In genomic region chr19:41439441-41440222, GRCh38 we compare ENCODE assay signal across 8 cellular contexts. TPM values are rescaled to one million over a fixed set of nuclear protein-coding genes. Genes with fewer than 3 reads are reported as not detected.
A peak's percentile ranks its signal among the peaks of the same experiment; 100 is the strongest.
DNase-seq lines count a peak whose midpoint lies in the region; ATAC-seq and TF ChIP-seq lines count a peak whose summit lies in the region.

Gene DMAC2, minus strand, starts transcription at chr19:41439912. Its CDS starts 13 bp downstream, at chr19:41439899.

- H3K4me1 ChIP-seq in GM23338 (ENCODE audit: insufficient read depth), result peaks cover 8% of the 10 kb centered on the region

- H3K9me2 ChIP-seq in GM23338 (ENCODE audit: insufficient read depth), result no peaks in the 10 kb centered on the region

- H3K4me3 ChIP-seq in GM23338, result peak within 1 kb of the TSS; percentile 63

- no peaks in the 10 kb centered on the region; the same call in 1 of the 2 replicates for H4K20me1 ChIP-seq in GM23338 (replicated peaks; ENCODE audit: insufficient read depth)

- H3K27ac ChIP-seq in GM23338 (ENCODE audit: low read depth), result peak within 1 kb of the TSS; percentile 65

- ATAC-seq in GM23338, result peak; percentile 98
- peak; percentile 99 for ATAC-seq in natural killer cell

- H3K27ac Mint-ChIP-seq in GM23338, result peak within 1 kb of the TSS; percentile 61; the same call in 1 of the 2 replicates
- no peak within 1 kb of the TSS for H3K27ac Mint-ChIP-seq in activated T-helper 1 cell treated with anti-CD3 and anti-CD28 coated beads, Interleukin-12 subunit alpha, Interleukin-12 subunit beta, Interleukin-2, Interleukin-4 antibody, amounts not matched to agents 30 ng/mL and 10 ng/mL and 1 ng/mL, durations not matched to agents 14 hours and 24 hours and 36 hours
- no peak within 1 kb of the TSS for H3K27ac Mint-ChIP-seq in natural killer cell

- intact Hi-C loops in activated T-helper 1 cell treated with anti-CD3 and anti-CD28 coated beads, Interleukin-12 subunit alpha, Interleukin-12 subunit beta, Interleukin-2, Interleukin-4 antibody, amounts not matched to agents 30 ng/mL and 10 ng/mL and 1 ng/mL, durations not matched to agents 14 hours and 24 hours and 36 hours (cut with micrococcal nuclease), result loop anchor here (1.0 to 10.0 kb wide), 9 partner anchors 10 to 688 kb away; partner anchors contain the start of genes B9D2, BCKDHA, EXOSC5 and SNRPA
- intact Hi-C loops in natural killer cell (cut with micrococcal nuclease), result loop anchor here (1.0 kb wide), 1 partner anchor 42 kb away; the partner anchor contains the start of genes BCKDHA and EXOSC5

- H3K79me2 ChIP-seq in GM23338 (replicated peaks; ENCODE audit: insufficient read depth), result peaks cover 9% of the 10 kb centered on the region

- no peaks in the 10 kb centered on the region for H3K36me3 ChIP-seq in GM23338 (ENCODE audit: insufficient read depth)

- no peaks in the 10 kb centered on the region for H3F3A ChIP-seq in GM23338 (replicated peaks; ENCODE audit: low read depth)

- no peak within 1 kb of the TSS; the same call in 2 of the 3 replicates for H3K4me3 Mint-ChIP-seq in GM23338
- no peak within 1 kb of the TSS for H3K4me3 Mint-ChIP-seq in activated T-helper 1 cell treated with anti-CD3 and anti-CD28 coated beads, Interleukin-12 subunit alpha, Interleukin-12 subunit beta, Interleukin-2, Interleukin-4 antibody, amounts not matched to agents 30 ng/mL and 10 ng/mL and 1 ng/mL, durations not matched to agents 14 hours and 24 hours and 36 hours
- H3K4me3 Mint-ChIP-seq in natural killer cell, result no peak within 1 kb of the TSS

- H3K4me1 Mint-ChIP-seq in GM23338 (peaks cover 18% of the 10 kb centered on the region), natural killer cell (peaks cover 5% of the 10 kb centered on the region in 2 donors)
- H3K4me1 Mint-ChIP-seq in activated T-helper 1 cell treated with anti-CD3 and anti-CD28 coated beads, Interleukin-12 subunit alpha, Interleukin-12 subunit beta, Interleukin-2, Interleukin-4 antibody, amounts not matched to agents 30 ng/mL and 10 ng/mL and 1 ng/mL, durations not matched to agents 14 hours and 24 hours and 36 hours (ENCODE audit: low read depth), result peaks cover 5% of the 10 kb centered on the region

- H3K36me3 Mint-ChIP-seq in GM23338 (ENCODE audit: low read depth) (peaks cover 14% of the 10 kb centered on the region), natural killer cell (no peaks in the 10 kb centered on the region)
- peaks cover 4% of the 10 kb centered on the region for H3K36me3 Mint-ChIP-seq in activated T-helper 1 cell treated with anti-CD3 and anti-CD28 coated beads, Interleukin-12 subunit alpha, Interleukin-12 subunit beta, Interleukin-2, Interleukin-4 antibody, amounts not matched to agents 30 ng/mL and 10 ng/mL and 1 ng/mL, durations not matched to agents 14 hours and 24 hours and 36 hours (ENCODE audit: low read depth)

- peak within 1 kb of the TSS; percentile 72 for H3K4me2 ChIP-seq in GM23338

- no peaks in the 10 kb centered on the region for H3K27me3 ChIP-seq in GM23338 (ENCODE audit: insufficient read depth)

- H3K27me3 Mint-ChIP-seq in GM23338 (ENCODE audit: insufficient read depth, low read depth, poor library complexity), result peaks cover 4% of the 10 kb centered on the region
- peaks cover 5% of the 10 kb centered on the region for H3K27me3 Mint-ChIP-seq in activated T-helper 1 cell treated with anti-CD3 and anti-CD28 coated beads, Interleukin-12 subunit alpha, Interleukin-12 subunit beta, Interleukin-2, Interleukin-4 antibody, amounts not matched to agents 30 ng/mL and 10 ng/mL and 1 ng/mL, durations not matched to agents 14 hours and 24 hours and 36 hours (ENCODE audit: insufficient read depth)
- peaks cover 0 to 8% of the 10 kb centered on the region in 2 donors for H3K27me3 Mint-ChIP-seq in natural killer cell (ENCODE audit: low read depth in 2 of 2)

- H3K9me3 Mint-ChIP-seq in GM23338 (peaks cover 3% of the 10 kb centered on the region; the same call in 2 of the 3 replicates), natural killer cell (no peaks in the 10 kb centered on the region)
- no peaks in the 10 kb centered on the region for H3K9me3 Mint-ChIP-seq in activated T-helper 1 cell treated with anti-CD3 and anti-CD28 coated beads, Interleukin-12 subunit alpha, Interleukin-12 subunit beta, Interleukin-2, Interleukin-4 antibody, amounts not matched to agents 30 ng/mL and 10 ng/mL and 1 ng/mL, durations not matched to agents 14 hours and 24 hours and 36 hours

- DNase-seq in ELF-1 (ENCODE audit: low read depth, low spot score), result peak; percentile 98
- peak; percentile 100 for DNase-seq in GM23338 (ENCODE audit: low spot score)
- peak; percentile 97 for DNase-seq in LHCN-M2 (ENCODE audit: low read depth)
- DNase-seq in RPMI7951 (ENCODE audit: low read depth), result peak; percentile 98
- DNase-seq in activated T-helper 1 cell treated with anti-CD3 and anti-CD28 coated beads, Interleukin-12 subunit alpha, Interleukin-12 subunit beta, Interleukin-2, Interleukin-4 antibody, amounts not matched to agents 30 ng/mL and 10 ng/mL and 1 ng/mL, durations not matched to agents 14 hours and 24 hours and 36 hours (ENCODE audit: low spot score), result peak; percentile 93
- peak; percentile 96 for DNase-seq in fibroblast of peridontal ligament (ENCODE audit: extremely low read depth)
- peak; percentile 83 for DNase-seq in natural killer cell
- DNase-seq in stimulated activated naive CD4-positive, alpha-beta T cell treated with Interleukin-2 at 50 U/mL for 16 hours (lab: John Stamatoyannopoulos, UW), result peak; percentile 98

- no peak within 1 kb of the TSS for H2AFZ ChIP-seq in GM23338

- TF ChIP-seq CTCF in GM23338 (conservative IDR thresholded peaks at IDR 0.05; ENCODE audit: low read depth in 2 of 2) (peak; percentile 60 to 80), natural killer cell (IDR thresholded peaks at IDR 0.05) (peak; percentile 42)

TF ChIP-seq in GM23338, 12 proteins besides CTCF, POLR2A, EP300 and RAD21 (continues in another document):
- TF ChIP-seq ZNF114 (CRISPR knock-in tag; IDR thresholded peaks at IDR 0.05), result no peak
- no peak for TF ChIP-seq NANOG (IDR thresholded peaks at IDR 0.05; ENCODE audit: borderline replicate concordance)
- TF ChIP-seq STAT1 (IDR thresholded peaks at IDR 0.05; ENCODE audit: unreplicated experiment), result no peak

RNA-seq across cellular contexts. Expression of gene DMAC2, which starts in this region (rescaled TPM):
- total RNA-seq in GM23338 (2014; rRNA removed; shearing (Covaris generic)), result 83.5 and 86.5 TPM in 2 replicates
- polyA plus RNA-seq in GM23338 (2016; fragmentation: Nextera tagmentation; extraction: Ambion mirVana), result 74.5 and 77.2 TPM in 2 replicates
- 52.1 and 53.6 TPM in 2 replicates for total RNA-seq in LHCN-M2 (2014; rRNA removed)
- polyA plus RNA-seq in LHCN-M2 (2012), result 45.4 TPM
- 66.4 and 66.9 TPM in 2 replicates for total RNA-seq in RPMI7951 (2014; rRNA removed; shearing (Covaris generic))
- total RNA-seq in activated T-helper 1 cell treated with anti-CD3 and anti-CD28 coated beads, Interleukin-12 subunit alpha, Interleukin-12 subunit beta, Interleukin-2, Interleukin-4 antibody, amounts not matched to agents 30 ng/mL and 10 ng/mL and 1 ng/mL, durations not matched to agents 14 hours and 24 hours and 36 hours, result 56.7 and 57.3 TPM in 2 replicates
- 10 to 100 TPM; 25.4 to 32.5 (median 29.5) TPM for total RNA-seq in natural killer cell

Comparison
In these comparisons a context has a peak if more than half of its experiments do, and no peak if none do; other contexts are left out.
1. Peak in every context shown above with its lines: DNase-seq, ATAC-seq, H3K4me3 ChIP-seq and H3K27ac ChIP-seq.